In genomic region chr10:124106241-124106905, GRCh38 we compare ENCODE assay signal across 7 cellular contexts. TPM values are rescaled to one million over a fixed set of nuclear protein-coding genes. Genes with fewer than 3 reads are reported as not detected.
DNase-seq lines count a peak whose midpoint lies in the region; ATAC-seq, FAIRE-seq and TF ChIP-seq lines count a peak whose summit lies in the region.

No MANE protein-coding gene starts in this region.

- H3K9ac ChIP-seq in liver (ENCODE audit: low read depth in 1 of 2, low read length in 2 of 2) = no peak overlapping the region

- no peaks in the 10 kb centered on the region for H3K4me1 ChIP-seq in liver (ENCODE audit: control insufficient read depth in 4 of 4, insufficient read depth in 4 of 4, low read length in 3 of 4)

- H3K4me1 Mint-ChIP-seq in activated T-helper 17 cell treated with anti-CD3 and anti-CD28 coated beads, Interleukin-2, amount 50 U/mL, for 72 hours = peaks cover 4% of the 10 kb centered on the region
- H3K4me1 Mint-ChIP-seq in naive thymus-derived CD8-positive, alpha-beta T cell = peaks cover 0 to 24% (median 0%) of the 10 kb centered on the region in 4 donors

- no peak overlapping the region for H3K4me3 Mint-ChIP-seq in activated T-helper 17 cell treated with anti-CD3 and anti-CD28 coated beads, Interleukin-2, amount 50 U/mL, for 72 hours
- peak overlapping the region in 1 of 10 donors; percentile 26 for H3K4me3 Mint-ChIP-seq in naive thymus-derived CD8-positive, alpha-beta T cell

- WGBS in liver = 37% methylated on average over 10 of the region's 10 CpGs

- no peaks in the 10 kb centered on the region for H3K36me3 Mint-ChIP-seq in activated T-helper 17 cell treated with anti-CD3 and anti-CD28 coated beads, Interleukin-2, amount 50 U/mL, for 72 hours (ENCODE audit: low read depth)
- H3K36me3 Mint-ChIP-seq in naive thymus-derived CD8-positive, alpha-beta T cell = peaks cover 0 to 3% (median 0%) of the 10 kb centered on the region in 3 donors

- TF ChIP-seq CTCF in liver (IDR thresholded peaks at IDR 0.05; ENCODE audit: low read depth, low read length, missing input control) = no peak

- H3K27me3 Mint-ChIP-seq in activated T-helper 17 cell treated with anti-CD3 and anti-CD28 coated beads, Interleukin-2, amount 50 U/mL, for 72 hours = peaks cover 8% of the 10 kb centered on the region
- H3K27me3 Mint-ChIP-seq in naive thymus-derived CD8-positive, alpha-beta T cell = peaks cover 0 to 27% (median 16%) of the 10 kb centered on the region in 5 donors

- TF ChIP-seq RAD21 in liver (IDR thresholded peaks at IDR 0.05) = no peak

- no peaks in the 10 kb centered on the region for H3K9me3 Mint-ChIP-seq in activated T-helper 17 cell treated with anti-CD3 and anti-CD28 coated beads, Interleukin-2, amount 50 U/mL, for 72 hours
- peaks cover 0 to 5% (median 0%) of the 10 kb centered on the region in 9 donors for H3K9me3 Mint-ChIP-seq in naive thymus-derived CD8-positive, alpha-beta T cell

- H3K27ac Mint-ChIP-seq in activated T-helper 17 cell treated with anti-CD3 and anti-CD28 coated beads, Interleukin-2, amount 50 U/mL, for 72 hours = no peak overlapping the region
- no peak overlapping the region for H3K27ac Mint-ChIP-seq in naive thymus-derived CD8-positive, alpha-beta T cell

- H3K9me3 ChIP-seq in liver (ENCODE audit: control insufficient read depth in 4 of 4, low read length in 3 of 4) = no peaks in the 10 kb centered on the region

- POLR2A ChIA-PET in naive thymus-derived CD8-positive, alpha-beta T cell (lab: Charles Lee) = no interaction called here

- no peaks in the 10 kb centered on the region for H3K36me3 ChIP-seq in liver (ENCODE audit: control insufficient read depth in 4 of 4, insufficient read depth in 3 of 4, low read depth in 1 of 4, low read length in 3 of 4)

- peak; percentile 57 for DNase-seq in GM19239 (ENCODE audit: insufficient read length, low spot score)
- DNase-seq in hepatic stellate cell (ENCODE audit: low spot score) = no peak
- DNase-seq in naive thymus-derived CD8-positive, alpha-beta T cell = no peak
- DNase-seq in stimulated activated CD4-positive, alpha-beta T cell treated with anti-CD3 and anti-CD28 coated beads, Interleukin-2, amount 100 ng/mL, for 24 hours = no peak

- no peaks in the 10 kb centered on the region for H3K27me3 ChIP-seq in liver (ENCODE audit: control insufficient read depth in 4 of 4, insufficient read depth in 4 of 4, low read length in 3 of 4)

- H3K27ac ChIP-seq in liver (ENCODE audit: low read depth in 1 of 2, low read length in 2 of 2) = peak overlapping the region in 1 of 2 donors; percentile 34

- ATAC-seq in HG02981 (IDR thresholded peaks at IDR 0.05; ENCODE audit: unreplicated experiment) = peak; percentile 73
- peak; percentile 76 for ATAC-seq in activated T-helper 17 cell treated with anti-CD3 and anti-CD28 coated beads, Interleukin-2, amount 50 U/mL, for 72 hours (replicated peaks)
- ATAC-seq in naive thymus-derived CD8-positive, alpha-beta T cell = no peak

- peak; percentile 98 for FAIRE-seq in GM19239 (lab: Jason Lieb, UNC)

- no peak overlapping the region for H3K4me3 ChIP-seq in liver (ENCODE audit: low read depth in 1 of 3, low read length in 3 of 3)

TF ChIP-seq in liver, 16 proteins besides CTCF, POLR2A, EP300 and RAD21:
- TF ChIP-seq YY1 (IDR thresholded peaks at IDR 0.05) (no peak), FOXA1 (IDR thresholded peaks at IDR 0.05) (no peak), TAF1 (conservative IDR thresholded peaks at IDR 0.05) (no peak), MAX (IDR thresholded peaks at IDR 0.05) (peak; percentile 12), JUND (IDR thresholded peaks at IDR 0.05) (peak in 1 of 2 donors; percentile 85), SP1 (IDR thresholded peaks at IDR 0.05) (no peak), REST (IDR thresholded peaks at IDR 0.05) (no peak), GABPA (IDR thresholded peaks at IDR 0.05 in 1 of 2, conservative IDR thresholded peaks at IDR 0.05 in 1 of 2) (no peak), ZBTB33 (IDR thresholded peaks at IDR 0.05) (no peak), EGR1 (IDR thresholded peaks at IDR 0.05; ENCODE audit: low read depth in 2 of 2) (no peak), NR2F2 (IDR thresholded peaks at IDR 0.05) (no peak), HNF4G (IDR thresholded peaks at IDR 0.05) (no peak), FOXA2 (IDR thresholded peaks at IDR 0.05) (peak; percentile 9), HNF4A (conservative IDR thresholded peaks at IDR 0.05) (no peak), RXRA (IDR thresholded peaks at IDR 0.05) (peak in 1 of 2 donors; percentile 38), ATF3 (IDR thresholded peaks at IDR 0.05) (no peak)

RNA-seq across cellular contexts. Expression of gene CHST15, which starts 13.0 kb away (rescaled TPM):
- 10 to 100 TPM in 1 of 2 donors, under 1 TPM in 1; 0.56 to 10.9 TPM for total RNA-seq in activated T-helper 17 cell treated with anti-CD3 and anti-CD28 coated beads, Interleukin-2, amount 50 U/mL, for 72 hours
- 10 to 100 TPM in 1 of 2 donors, 1 to 10 TPM in 1; 5.8 to 16.5 TPM for total RNA-seq in liver
- 1 to 10 TPM; 2.9 to 7.1 TPM for polyA plus RNA-seq in liver
- total RNA-seq in naive thymus-derived CD8-positive, alpha-beta T cell = 1 to 10 TPM; 2.0 to 2.4 TPM
- polyA plus RNA-seq in naive thymus-derived CD8-positive, alpha-beta T cell = under 1 TPM in 2 of 3 donors, not detected in 1; 0.05 to 0.14 TPM

Comparison
In these comparisons a context has a peak if more than half of its experiments do, and no peak if none do; other contexts are left out.
1. ATAC-seq: peak in HG02981 (single experiment) and activated T-helper 17 cell treated with anti-CD3 and anti-CD28 coated beads, Interleukin-2, amount 50 U/mL, for 72 hours (single experiment); none in naive thymus-derived CD8-positive, alpha-beta T cell (0 of 2).